Comparison of ENCODE assay signal across 20 cellular contexts in genomic region chr4:137156054-137156453, GRCh38.
DNase-seq lines count a peak whose midpoint lies in the region; ATAC-seq and TF ChIP-seq lines count a peak whose summit lies in the region.
"Had no signal": no experiment of that assay in that cellular context is flagged by ENCODE, and none has a peak within 500 bp of the region (broad histone marks: within the 10 kb centered on the region; RNA-seq: fewer than 3 reads in every experiment).

No MANE protein-coding gene starts in this region.

- no peaks in the 10 kb centered on the region for H3K4me1 Mint-ChIP-seq in activated naive CD4-positive, alpha-beta T cell treated with anti-CD3 and anti-CD28 coated beads for 36 hours (ENCODE audit: low read depth)
- H3K4me1 Mint-ChIP-seq in stimulated activated naive CD8-positive, alpha-beta T cell treated with anti-CD3 and anti-CD28 coated beads, Interleukin-15, amount 100 ng/mL, for 72 hours, result no peaks in the 10 kb centered on the region
- H3K4me1 Mint-ChIP-seq: WTC11 had no signal

- DNase-seq in A172 (ENCODE audit: low spot score), result peak; percentile 2
- peak; percentile 78 for DNase-seq in HCEC 1CT
- peak; percentile 29 for DNase-seq in amniotic stem cell (lab: John Stamatoyannopoulos, UW)
- peak; percentile 86 for DNase-seq in fibroblast of the aortic adventitia (ENCODE audit: low read depth)
- no peak for DNase-seq in DMS 273 treated with DMSO at 0.1 percent for 48 hours (lab: John Stamatoyannopoulos, UW)
- DNase-seq in posterior vena cava (ENCODE audit: low spot score), result no peak
- DNase-seq in activated naive CD4-positive, alpha-beta T cell treated with anti-CD3 and anti-CD28 coated beads for 36 hours, result no peak
- DNase-seq in stimulated activated naive CD8-positive, alpha-beta T cell treated with anti-CD3 and anti-CD28 coated beads, Interleukin-15, amount 100 ng/mL, for 72 hours, result no peak
- DNase-seq: activated CD8-positive, alpha-beta memory T cell treated with anti-CD3 and anti-CD28 coated beads for 24 hours; activated effector memory CD4-positive, alpha-beta T cell treated with anti-CD3 and anti-CD28 coated beads, Interleukin-2, amount 50 U/mL, for 16 hours; central memory CD4-positive, alpha-beta T cell; left ventricle myocardium superior; NCI-H1694 treated with DMSO at 0.1 percent for 48 hours; NCI-H524 treated with DMSO at 0.1 percent for 48 hours; stimulated activated CD4-positive, alpha-beta T cell treated with anti-CD3 and anti-CD28 coated beads, Interleukin-4, amount 100 ng/mL, for 24 hours; upper lobe of left lung had no signal

- H3K27me3 Mint-ChIP-seq in activated naive CD4-positive, alpha-beta T cell treated with anti-CD3 and anti-CD28 coated beads for 36 hours (ENCODE audit: low read depth), result no peaks in the 10 kb centered on the region
- no peaks in the 10 kb centered on the region for H3K27me3 Mint-ChIP-seq in stimulated activated naive CD8-positive, alpha-beta T cell treated with anti-CD3 and anti-CD28 coated beads, Interleukin-15, amount 100 ng/mL, for 72 hours
- H3K27me3 Mint-ChIP-seq: natural killer cell treated with Interleukin-12 subunit alpha and Interleukin-12 subunit beta and Interleukin-15 and Interleukin-18, amount 100 ng/mL, for 72 hours had no signal

- no peaks in the 10 kb centered on the region for H3K9me3 Mint-ChIP-seq in activated naive CD4-positive, alpha-beta T cell treated with anti-CD3 and anti-CD28 coated beads for 36 hours
- H3K9me3 Mint-ChIP-seq in stimulated activated naive CD8-positive, alpha-beta T cell treated with anti-CD3 and anti-CD28 coated beads, Interleukin-15, amount 100 ng/mL, for 72 hours, result peaks cover 5 to 12% of the 10 kb centered on the region in 2 donors
- H3K9me3 Mint-ChIP-seq: WTC11 had no signal

- CTCF ChIA-PET in activated naive CD4-positive, alpha-beta T cell treated with anti-CD3 and anti-CD28 coated beads for 36 hours (lab: Charles Lee), result no interaction called here

- TF ChIP-seq CTCF in fibroblast of the aortic adventitia (IDR thresholded peaks at IDR 0.05; ENCODE audit: insufficient read depth, low read length), result no peak

- no peaks in the 10 kb centered on the region for H3K36me3 Mint-ChIP-seq in activated naive CD4-positive, alpha-beta T cell treated with anti-CD3 and anti-CD28 coated beads for 36 hours (ENCODE audit: low read depth)
- H3K36me3 Mint-ChIP-seq: natural killer cell treated with Interleukin-12 subunit alpha and Interleukin-12 subunit beta and Interleukin-15 and Interleukin-18, amount 100 ng/mL, for 72 hours; WTC11 had no signal

- intact Hi-C loops in posterior vena cava (cut with DNase I), result no loop called here
- intact Hi-C loops in activated naive CD4-positive, alpha-beta T cell treated with anti-CD3 and anti-CD28 coated beads for 36 hours (cut with micrococcal nuclease), result no loop called here

- no peak for ATAC-seq in stimulated activated naive CD8-positive, alpha-beta T cell treated with anti-CD3 and anti-CD28 coated beads, Interleukin-15, amount 100 ng/mL, for 72 hours
- ATAC-seq: left ventricle myocardium superior; natural killer cell treated with Interleukin-12 subunit alpha and Interleukin-12 subunit beta and Interleukin-15 and Interleukin-18, amount 100 ng/mL, for 72 hours; Panc1; WTC11 had no signal

- H3K27ac Mint-ChIP-seq in activated naive CD4-positive, alpha-beta T cell treated with anti-CD3 and anti-CD28 coated beads for 36 hours, result no peak overlapping the region
- H3K27ac Mint-ChIP-seq in stimulated activated naive CD8-positive, alpha-beta T cell treated with anti-CD3 and anti-CD28 coated beads, Interleukin-15, amount 100 ng/mL, for 72 hours, result no peak overlapping the region
- H3K27ac Mint-ChIP-seq: natural killer cell treated with Interleukin-12 subunit alpha and Interleukin-12 subunit beta and Interleukin-15 and Interleukin-18, amount 100 ng/mL, for 72 hours; WTC11 had no signal

- no peak overlapping the region for H3K4me3 ChIP-seq in fibroblast of the aortic adventitia (ENCODE audit: low read depth, low read length)
- H3K4me3 ChIP-seq: right atrium auricular region, upper lobe of left lung had no signal

- no peak overlapping the region for H3K4me3 Mint-ChIP-seq in activated naive CD4-positive, alpha-beta T cell treated with anti-CD3 and anti-CD28 coated beads for 36 hours
- H3K4me3 Mint-ChIP-seq in stimulated activated naive CD8-positive, alpha-beta T cell treated with anti-CD3 and anti-CD28 coated beads, Interleukin-15, amount 100 ng/mL, for 72 hours, result no peak overlapping the region
- H3K4me3 Mint-ChIP-seq: natural killer cell treated with Interleukin-12 subunit alpha and Interleukin-12 subunit beta and Interleukin-15 and Interleukin-18, amount 100 ng/mL, for 72 hours; WTC11 had no signal

Comparison
In these comparisons a context has a peak if more than half of its experiments do, and no peak if none do; other contexts are left out.
1. DNase-seq: peak in A172 (single experiment), HCEC 1CT (single experiment), amniotic stem cell (single experiment) and fibroblast of the aortic adventitia (single experiment); none in DMS 273 treated with DMSO at 0.1 percent for 48 hours (single experiment), posterior vena cava (single experiment), activated naive CD4-positive, alpha-beta T cell treated with anti-CD3 and anti-CD28 coated beads for 36 hours (single experiment) and stimulated activated naive CD8-positive, alpha-beta T cell treated with anti-CD3 and anti-CD28 coated beads, Interleukin-15, amount 100 ng/mL, for 72 hours (0 of 2).